In genomic region chr7:16317406-16317805, GRCh38 we compare ENCODE assay signal across 24 cellular contexts.
A peak's percentile ranks its signal among the peaks of the same experiment; 100 is the strongest.
DNase-seq lines count a peak whose midpoint lies in the region; FAIRE-seq and TF ChIP-seq lines count a peak whose summit lies in the region.
"Had no signal": no experiment of that assay in that cellular context is flagged by ENCODE, and none has a peak within 500 bp of the region (broad histone marks: within the 10 kb centered on the region; RNA-seq: fewer than 3 reads in every experiment).

No MANE protein-coding gene starts in this region.

- H3K27ac ChIP-seq in astrocyte (ENCODE audit: low read depth, low read length), result no peak overlapping the region
- H3K27ac ChIP-seq in substantia nigra (ENCODE audit: low read depth, low read length, poor library complexity, severe bottlenecking), result no peak overlapping the region
- H3K27ac ChIP-seq: 22Rv1, A549, BLaER1 had no signal

- no peaks in the 10 kb centered on the region for H3K27me3 Mint-ChIP-seq in astrocyte (ENCODE audit: low read depth, unreplicated experiment)
- H3K27me3 Mint-ChIP-seq: CD4-positive, alpha-beta memory T cell had no signal

- no peak for FAIRE-seq in astrocyte (lab: Jason Lieb, UNC)
- FAIRE-seq: A549, D721Med, G401.6, GM12891, GM19239 had no signal

- H3K9me3 ChIP-seq in astrocyte (ENCODE audit: insufficient read depth, low read depth, low read length), result no peaks in the 10 kb centered on the region
- H3K9me3 ChIP-seq: A549, BE2C, BLaER1, Caco-2 had no signal

- peaks cover 16% of the 10 kb centered on the region for H3K4me1 ChIP-seq in astrocyte (ENCODE audit: insufficient read depth, low read length)
- H3K4me1 ChIP-seq: BLaER1 had no signal

- H3K27ac Mint-ChIP-seq in astrocyte (ENCODE audit: unreplicated experiment), result no peak overlapping the region
- H3K27ac Mint-ChIP-seq: CD14-positive monocyte; CD4-positive, alpha-beta memory T cell; CD4-positive, CD25-positive, alpha-beta regulatory T cell; CD8-positive, alpha-beta memory T cell had no signal

- H3K36me3 Mint-ChIP-seq in astrocyte (ENCODE audit: low read depth, unreplicated experiment), result no peaks in the 10 kb centered on the region
- H3K36me3 Mint-ChIP-seq: CD14-positive monocyte; CD4-positive, alpha-beta memory T cell; CD4-positive, CD25-positive, alpha-beta regulatory T cell; CD8-positive, alpha-beta memory T cell had no signal

- DNase-seq in COLO829 (ENCODE audit: low spot score) (peak; percentile 93), HT-29 (ENCODE audit: low spot score) (peak; percentile 15), astrocyte (ENCODE audit: low read depth) (peak; percentile 12), foreskin melanocyte (peak; percentile 82), NCI-H345 (lab: John Stamatoyannopoulos, UW) (no peak), activated gamma-delta T cell treated with Interleukin-2 at 50 U/mL for 16 hours (no peak), substantia nigra (lab: John Stamatoyannopoulos, UW) (no peak)
- DNase-seq: BE2C; C1 segment of cervical spinal cord; Caco-2; Calu3; CD4-positive, alpha-beta memory T cell; CD4-positive, CD25-positive, alpha-beta regulatory T cell; CD8-positive, alpha-beta memory T cell; DMS79 treated with DMSO at 0.1 percent for 48 hours; GF-D8 had no signal

- H3K9me3 Mint-ChIP-seq in astrocyte (ENCODE audit: unreplicated experiment), result no peaks in the 10 kb centered on the region
- H3K9me3 Mint-ChIP-seq: CD8-positive, alpha-beta memory T cell had no signal

- H3K4me1 Mint-ChIP-seq in astrocyte (ENCODE audit: low read depth, unreplicated experiment), result peaks cover 6% of the 10 kb centered on the region
- H3K4me1 Mint-ChIP-seq: CD14-positive monocyte; CD4-positive, CD25-positive, alpha-beta regulatory T cell had no signal

- TF ChIP-seq CTCF in astrocyte (IDR thresholded peaks at IDR 0.05; ENCODE audit: insufficient read depth, low read depth, low read length), result no peak

- no peak overlapping the region for H2AFZ ChIP-seq in astrocyte (ENCODE audit: low read depth, low read length)

- H3K4me3 ChIP-seq in astrocyte (ENCODE audit: insufficient read depth, low read depth, low read length), result no peak overlapping the region
- H3K4me3 ChIP-seq: A549, BLaER1 had no signal

- H3K79me2 ChIP-seq in astrocyte (ENCODE audit: insufficient read depth, low read length), result no peaks in the 10 kb centered on the region

- H4K20me1 ChIP-seq in astrocyte (ENCODE audit: insufficient read depth, low read length), result no peaks in the 10 kb centered on the region
- H4K20me1 ChIP-seq: BLaER1 had no signal

- H3K4me2 ChIP-seq in astrocyte (ENCODE audit: low read length), result no peak overlapping the region
- H3K4me2 ChIP-seq: A549, BLaER1 had no signal

- no peaks in the 10 kb centered on the region for H3K36me3 ChIP-seq in astrocyte (ENCODE audit: insufficient read depth, low read length)
- H3K36me3 ChIP-seq: BE2C, BLaER1 had no signal

- no peak overlapping the region for H3K4me3 Mint-ChIP-seq in astrocyte (ENCODE audit: unreplicated experiment)
- H3K4me3 Mint-ChIP-seq: CD14-positive monocyte; CD4-positive, alpha-beta memory T cell; CD4-positive, CD25-positive, alpha-beta regulatory T cell; CD8-positive, alpha-beta memory T cell had no signal

- no peak overlapping the region for H3K9ac ChIP-seq in astrocyte (ENCODE audit: low read length)
- H3K9ac ChIP-seq: BLaER1 had no signal

- no peaks in the 10 kb centered on the region for H3K27me3 ChIP-seq in astrocyte (ENCODE audit: insufficient read depth, low read length)
- H3K27me3 ChIP-seq: BE2C, BLaER1 had no signal

Comparison
In these comparisons a context has a peak if more than half of its experiments do, and no peak if none do; other contexts are left out.
1. DNase-seq: peak in COLO829 (single experiment), HT-29 (single experiment), astrocyte (single experiment) and foreskin melanocyte (single experiment); none in NCI-H345 (single experiment), activated gamma-delta T cell treated with Interleukin-2 at 50 U/mL for 16 hours (single experiment) and substantia nigra (0 of 49).